19 cellular contexts compared by ENCODE assay signal in the genomic region with DNA sequence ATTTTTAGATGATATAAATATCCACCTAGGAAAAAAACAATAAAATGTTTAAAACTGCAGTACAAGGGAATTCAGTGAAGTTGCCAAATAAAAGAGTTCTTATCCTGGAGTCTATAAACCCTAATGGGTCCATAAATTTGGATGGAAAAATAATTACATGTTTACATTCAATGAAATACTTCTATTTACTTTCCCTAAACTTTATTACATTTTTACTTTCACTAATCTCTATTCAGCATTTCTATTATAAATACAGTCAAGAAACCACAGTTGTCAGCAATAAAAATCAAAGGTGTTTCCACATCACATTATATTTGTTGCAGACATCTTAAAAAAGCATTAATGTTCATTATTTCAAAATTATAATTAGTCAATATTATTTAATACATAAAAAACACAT.
DNase-seq lines count a peak whose midpoint lies in the region; ATAC-seq, FAIRE-seq and TF ChIP-seq lines count a peak whose summit lies in the region.
"Had no signal": no experiment of that assay in that cellular context is flagged by ENCODE, and none has a peak within 500 bp of the region (broad histone marks: within the 10 kb centered on the region; RNA-seq: fewer than 3 reads in every experiment).

No MANE protein-coding gene starts in this region.

- CTCF ChIA-PET in IMR-90 (lab: Yijun Ruan, JAX): no interaction called here

- no peak overlapping the region for H4K5ac ChIP-seq in IMR-90 (ENCODE audit: low read depth, low read length)

- no peak overlapping the region for H3K4ac ChIP-seq in IMR-90 (ENCODE audit: low read depth, low read length)

- H3K4me2 ChIP-seq in IMR-90 (ENCODE audit: low read depth, low read length) (no peak overlapping the region), neural progenitor cell (no peak overlapping the region)

- H4K8ac ChIP-seq in IMR-90 (ENCODE audit: low read depth in 2 of 2, low read length in 2 of 2): no peak overlapping the region

- H2AK9ac ChIP-seq in IMR-90 (replicated peaks; ENCODE audit: low read depth, low read length, poor library complexity): no peak overlapping the region

- no peak for TF ChIP-seq CTCF in C4-2B (conservative IDR thresholded peaks at IDR 0.05)
- no peak for TF ChIP-seq CTCF in IMR-90 (conservative IDR thresholded peaks at IDR 0.05; ENCODE audit: low read depth, low read length)
- TF ChIP-seq CTCF in pancreas (IDR thresholded peaks at IDR 0.05): no peak
- TF ChIP-seq CTCF in neural progenitor cell (IDR thresholded peaks at IDR 0.05): no peak

- H3K9ac ChIP-seq in IMR-90 (ENCODE audit: low read depth, low read length) (no peak overlapping the region), neural progenitor cell (no peak overlapping the region)

- no peak overlapping the region for H3K18ac ChIP-seq in IMR-90 (ENCODE audit: low read depth, low read length)

- H2BK15ac ChIP-seq in IMR-90 (ENCODE audit: low read depth, low read length): no peak overlapping the region

- H3K79me2 ChIP-seq in neural progenitor cell (ENCODE audit: low read depth): no peaks in the 10 kb centered on the region

- intact Hi-C loops in IMR-90 (cut with micrococcal nuclease) (no loop called here), pancreas (cut with DNase I) (no loop called here)

- H3K23ac ChIP-seq in IMR-90 (ENCODE audit: low read depth, low read length): no peak overlapping the region

- H3K27ac ChIP-seq in C4-2B (peak overlapping the region; percentile 89), IMR-90 (ENCODE audit: insufficient read depth, low read length) (no peak overlapping the region), pancreas (no peak overlapping the region), neural progenitor cell (no peak overlapping the region)

- H4K91ac ChIP-seq in IMR-90 (ENCODE audit: insufficient read depth, low read depth, low read length): no peak overlapping the region

- no peak overlapping the region for H3K4me3 Mint-ChIP-seq in neural progenitor cell
- H3K4me3 Mint-ChIP-seq: CD4-positive, CD25-positive, alpha-beta regulatory T cell; CD8-positive, alpha-beta T cell had no signal

- H3F3A ChIP-seq in neural progenitor cell (ENCODE audit: low read depth): peaks cover 3% of the 10 kb centered on the region

- no peak overlapping the region for H3K27ac Mint-ChIP-seq in neural progenitor cell

- H3K36me3 Mint-ChIP-seq in neural progenitor cell: no peaks in the 10 kb centered on the region
- H3K36me3 Mint-ChIP-seq: CD4-positive, CD25-positive, alpha-beta regulatory T cell; CD8-positive, alpha-beta T cell had no signal

- no peaks in the 10 kb centered on the region for H3K27me3 ChIP-seq in IMR-90 (ENCODE audit: control insufficient read depth, insufficient read depth, low read length)
- no peaks in the 10 kb centered on the region for H3K27me3 ChIP-seq in pancreas
- no peaks in the 10 kb centered on the region for H3K27me3 ChIP-seq in neural progenitor cell

- no peak overlapping the region for H2BK20ac ChIP-seq in IMR-90 (ENCODE audit: low read depth, low read length)

- 0 out of 4 replicates have a peak, but pooled peaks cover 0 to 3% of the 10 kb centered on the region in 2 experiments for H3K79me1 ChIP-seq in IMR-90 (ENCODE audit: low read depth in 1 of 2, low read length in 2 of 2)

- H3K4me1 ChIP-seq in IMR-90 (ENCODE audit: control insufficient read depth, insufficient read depth, low read length) (no peaks in the 10 kb centered on the region), pancreas (peaks cover 3 to 11% (median 6%) of the 10 kb centered on the region in 3 donors), neural progenitor cell (peaks cover 7% of the 10 kb centered on the region)

- TF ChIP-seq POLR2A in IMR-90 (IDR thresholded peaks at IDR 0.05; ENCODE audit: low read depth, low read length): no peak

- BruUV-seq in IMR-90 (replicated peaks; lab: Mats Ljungman, UMichigan): no TSS peak

- POLR2A ChIA-PET in IMR-90 (lab: Charles Lee; ENCODE audit: unreplicated experiment): no interaction called here

- DNase-seq in IMR-90: no peak
- no peak for DNase-seq in pancreas
- DNase-seq in neural progenitor cell (ENCODE audit: low spot score): no peak
- no peak for DNase-seq in mesenteric fat pad (ENCODE audit: low spot score)
- no peak for DNase-seq in Kasumi-1 (lab: John Stamatoyannopoulos, UW)
- DNase-seq: 8988T; C1 segment of cervical spinal cord; Caco-2; CD4-positive, CD25-positive, alpha-beta regulatory T cell; CD8-positive, alpha-beta T cell; DMS153; DND-41; GOT3 had no signal

- in situ Hi-C loops in IMR-90 (cut with MboI; ENCODE audit: low sequenced_read_pairs): no loop called here

- H3K9me3 Mint-ChIP-seq in neural progenitor cell: no peaks in the 10 kb centered on the region
- H3K9me3 Mint-ChIP-seq: CD4-positive, CD25-positive, alpha-beta regulatory T cell; CD8-positive, alpha-beta T cell had no signal

- H3K36me3 ChIP-seq in IMR-90 (ENCODE audit: control insufficient read depth, insufficient read depth, low read length): no peaks in the 10 kb centered on the region
- no peaks in the 10 kb centered on the region for H3K36me3 ChIP-seq in pancreas
- H3K36me3 ChIP-seq in neural progenitor cell: no peaks in the 10 kb centered on the region
- H3K36me3 ChIP-seq: HAP-1 had no signal

- ATAC-seq in IMR-90 (ENCODE audit: low read depth) (no peak), pancreas (no peak), HG02642 (IDR thresholded peaks at IDR 0.05; ENCODE audit: poor library complexity, unreplicated experiment) (no peak)
- ATAC-seq: CD8-positive, alpha-beta T cell had no signal

- H3K27me3 Mint-ChIP-seq in neural progenitor cell (ENCODE audit: insufficient read depth, low read depth): no peaks in the 10 kb centered on the region
- H3K27me3 Mint-ChIP-seq: CD4-positive, CD25-positive, alpha-beta regulatory T cell had no signal

- H2AFZ ChIP-seq in IMR-90 (replicated peaks; ENCODE audit: low read length, poor library complexity): no peak overlapping the region
- no peak overlapping the region for H2AFZ ChIP-seq in neural progenitor cell (replicated peaks)

- H3K9me3 ChIP-seq in IMR-90 (ENCODE audit: control insufficient read depth, insufficient read depth, low read length): no peaks in the 10 kb centered on the region
- H3K9me3 ChIP-seq in pancreas: no peaks in the 10 kb centered on the region
- H3K9me3 ChIP-seq in neural progenitor cell (ENCODE audit: low read depth): no peaks in the 10 kb centered on the region
- H3K9me3 ChIP-seq: Caco-2, HAP-1 had no signal

- H3K14ac ChIP-seq in IMR-90 (replicated peaks; ENCODE audit: low read depth, low read length): no peak overlapping the region

- no peaks in the 10 kb centered on the region for H3K9me1 ChIP-seq in IMR-90 (ENCODE audit: insufficient read depth, low read length)

- no peak overlapping the region for H2BK5ac ChIP-seq in IMR-90 (ENCODE audit: low read depth, low read length, poor library complexity, severe bottlenecking)

- no peak overlapping the region for H3K56ac ChIP-seq in IMR-90 (ENCODE audit: extremely low read depth, insufficient read depth, low read length)

- dilution Hi-C loops in IMR-90 (cut with HindIII; ENCODE audit: low sequenced_read_pairs, unreplicated experiment): no loop called here

- no peak overlapping the region for H2BK120ac ChIP-seq in IMR-90 (ENCODE audit: low read depth, low read length)

- H3K4me3 ChIP-seq in IMR-90 (ENCODE audit: insufficient read depth, low read depth, low read length): no peak overlapping the region
- no peak overlapping the region for H3K4me3 ChIP-seq in pancreas
- no peak overlapping the region for H3K4me3 ChIP-seq in neural progenitor cell
- H3K4me3 ChIP-seq: HAP-1 had no signal

- H3K4me1 Mint-ChIP-seq in neural progenitor cell: peaks cover 9% of the 10 kb centered on the region

- no peak overlapping the region for H2AK5ac ChIP-seq in IMR-90 (ENCODE audit: low read depth, low read length)

- no peak for TF ChIP-seq RAD21 in IMR-90 (IDR thresholded peaks at IDR 0.05; ENCODE audit: low read length)

- peak; percentile 95 for FAIRE-seq in endometrium (lab: Jason Lieb, UNC)
- peak; percentile 9 for FAIRE-seq in pancreas (lab: Jason Lieb, UNC)
- FAIRE-seq: GM12892, H54 had no signal

- no peaks in the 10 kb centered on the region for H4K20me1 ChIP-seq in IMR-90 (ENCODE audit: insufficient read depth, low read length)
- H4K20me1 ChIP-seq in neural progenitor cell (ENCODE audit: low read depth): no peaks in the 10 kb centered on the region

TF ChIP-seq in IMR-90, 13 proteins besides CTCF, POLR2A, EP300 and RAD21:
- TF ChIP-seq NFE2L2 (IDR thresholded peaks at IDR 0.05; ENCODE audit: low read depth, low read length) (no peak), MAFK (IDR thresholded peaks at IDR 0.05; ENCODE audit: low read depth, low read length) (peak; percentile 50; the same call in 1 of the 2 replicates), MXI1 (IDR thresholded peaks at IDR 0.05; ENCODE audit: borderline replicate concordance, low read depth, low read length) (no peak), FOS (IDR thresholded peaks at IDR 0.05; ENCODE audit: low read depth, low read length) (no peak), SMC3 (IDR thresholded peaks at IDR 0.05; ENCODE audit: low read depth, low read length) (no peak)
